Comparison of ENCODE assay signal across 9 cellular contexts in genomic region chr17:45852535-45853297, GRCh38. TPM values are rescaled to one million over a fixed set of nuclear protein-coding genes. Genes with fewer than 3 reads are reported as not detected.
DNase-seq lines count a peak whose midpoint lies in the region; ATAC-seq and TF ChIP-seq lines count a peak whose summit lies in the region.
"Had no signal": no experiment of that assay in that cellular context is flagged by ENCODE, and none has a peak within 500 bp of the region (broad histone marks: within the 10 kb centered on the region; RNA-seq: fewer than 3 reads in every experiment).

No MANE protein-coding gene starts in this region.

- DNase-seq in NCI-H510A treated with DMSO at 0.1 percent for 48 hours (lab: John Stamatoyannopoulos, UW), result peak; percentile 50
- no peak for DNase-seq in NCI-H510A (lab: John Stamatoyannopoulos, UW)
- DNase-seq in NCI-H2029 (lab: John Stamatoyannopoulos, UW), result peak; percentile 54
- DNase-seq in WERI-Rb-1, result peak; percentile 76
- DNase-seq in caudate nucleus (lab: John Stamatoyannopoulos, UW), result peak in 47 of 61 donors; percentile 8 to 75 (median 34)
- DNase-seq in left lobe of liver (ENCODE audit: low spot score), result peak; percentile 59
- peak; percentile 24 to 35 (median 35) for DNase-seq in stimulated activated CD4-positive, alpha-beta T cell treated with anti-CD3 and anti-CD28 coated beads, TNF-alpha, amount 100 ng/mL, for 4 hours (ENCODE audit: low read depth in 3 of 3)
- DNase-seq in GM19238 (ENCODE audit: insufficient read length, low spot score), result no peak

- peaks cover 8% of the 10 kb centered on the region for H3K9me3 ChIP-seq in WERI-Rb-1 (ENCODE audit: severe bottlenecking)
- H3K9me3 ChIP-seq: BLaER1 had no signal

- H3K27ac ChIP-seq in WERI-Rb-1 (peak overlapping the region; percentile 22; the same call in 1 of the 2 replicates), caudate nucleus (ENCODE audit: low read depth, low read length) (no peak overlapping the region)
- H3K27ac ChIP-seq: BLaER1 had no signal

- peak; percentile 75 for TF ChIP-seq CTCF in WERI-Rb-1 (IDR thresholded peaks at IDR 0.05; ENCODE audit: low read depth, low read length)

- H3K4me3 ChIP-seq in WERI-Rb-1 (ENCODE audit: low read depth, low read length), result no peak overlapping the region
- H3K4me3 ChIP-seq: BLaER1 had no signal

- ATAC-seq in left lobe of liver, result peak; percentile 80

- no peaks in the 10 kb centered on the region for H3K27me3 ChIP-seq in WERI-Rb-1 (ENCODE audit: insufficient read depth, low read depth, severe bottlenecking)

- no peaks in the 10 kb centered on the region for H3K36me3 ChIP-seq in WERI-Rb-1
- H3K36me3 ChIP-seq: BLaER1 had no signal

RNA-seq across cellular contexts. Expression of gene SPPL2C, which starts 8.0 kb away (rescaled TPM):
- total RNA-seq in left lobe of liver, result not detected

RNA-seq across cellular contexts. Expression of gene MAPT, which starts 41.6 kb away (rescaled TPM):
- total RNA-seq in left lobe of liver, result 0.83 TPM

Comparison
In these comparisons a context has a peak if more than half of its experiments do, and no peak if none do; other contexts are left out.
1. DNase-seq: peak in NCI-H510A treated with DMSO at 0.1 percent for 48 hours (single experiment), NCI-H2029 (single experiment), WERI-Rb-1 (single experiment), caudate nucleus (47 of 61), left lobe of liver (single experiment) and stimulated activated CD4-positive, alpha-beta T cell treated with anti-CD3 and anti-CD28 coated beads, TNF-alpha, amount 100 ng/mL, for 4 hours (3 of 3); none in NCI-H510A (single experiment) and GM19238 (single experiment).